In genomic region chr1:111690306-111690617, GRCh38 we compare ENCODE assay signal across 8 cellular contexts. TPM values are rescaled to one million over a fixed set of nuclear protein-coding genes. Genes with fewer than 3 reads are reported as not detected.
DNase-seq lines count a peak whose midpoint lies in the region; ATAC-seq and TF ChIP-seq lines count a peak whose summit lies in the region.

No MANE protein-coding gene starts in this region.

- H3K9me3 Mint-ChIP-seq in T-helper 2 cell treated with Interferon-gamma antibody and Interleukin-4, amounts not matched to agents 5 μg/mL and 100 μg/mL, for 36 hours: peaks cover 3% of the 10 kb centered on the region

- peaks cover 55% of the 10 kb centered on the region for H3K36me3 Mint-ChIP-seq in T-helper 2 cell treated with Interferon-gamma antibody and Interleukin-4, amounts not matched to agents 5 μg/mL and 100 μg/mL, for 36 hours (ENCODE audit: low read depth)

- no peak overlapping the region for H3K27ac Mint-ChIP-seq in T-helper 2 cell treated with Interferon-gamma antibody and Interleukin-4, amounts not matched to agents 5 μg/mL and 100 μg/mL, for 36 hours

- H3K27me3 Mint-ChIP-seq in T-helper 2 cell treated with Interferon-gamma antibody and Interleukin-4, amounts not matched to agents 5 μg/mL and 100 μg/mL, for 36 hours (ENCODE audit: low read depth): no peaks in the 10 kb centered on the region

- H3K27ac ChIP-seq in OCI-LY3 (ENCODE audit: low read length): peak overlapping the region; percentile 35; the same call in 1 of the 2 replicates

- peaks cover 61% of the 10 kb centered on the region for H4K20me1 ChIP-seq in OCI-LY3 (ENCODE audit: insufficient read depth, low read length)

- H3K4me3 Mint-ChIP-seq in T-helper 2 cell treated with Interferon-gamma antibody and Interleukin-4, amounts not matched to agents 5 μg/mL and 100 μg/mL, for 36 hours: no peak overlapping the region

- no peak overlapping the region for H3K4me2 ChIP-seq in OCI-LY3 (ENCODE audit: low read length)

- no peak overlapping the region for H2AFZ ChIP-seq in OCI-LY3 (ENCODE audit: low read depth, low read length)

- H3K36me3 ChIP-seq in OCI-LY3 (replicated peaks; ENCODE audit: low read depth, low read length): peaks cover 58% of the 10 kb centered on the region

- peaks cover 88% of the 10 kb centered on the region for H3K79me2 ChIP-seq in OCI-LY3 (ENCODE audit: low read length)

- ATAC-seq in GM19395 (IDR thresholded peaks at IDR 0.05; ENCODE audit: unreplicated experiment): no peak

- DNase-seq in ELR (ENCODE audit: low read depth): peak; percentile 60
- peak; percentile 92 for DNase-seq in fibroblast of pulmonary artery (ENCODE audit: low read depth)
- peak; percentile 19 for DNase-seq in pulmonary artery endothelial cell (ENCODE audit: low read depth, low spot score)
- DNase-seq in GM10248 (ENCODE audit: extremely low spot score): no peak
- DNase-seq in T-helper 2 cell treated with Interferon-gamma antibody and Interleukin-4, amounts not matched to agents 5 μg/mL and 100 μg/mL, for 36 hours (ENCODE audit: low spot score): no peak
- no peak for DNase-seq in activated CD8-positive, alpha-beta memory T cell treated with anti-CD3 and anti-CD28 coated beads for 24 hours

- TF ChIP-seq CTCF in OCI-LY3 (IDR thresholded peaks at IDR 0.05; ENCODE audit: low read depth, low read length) (no peak), fibroblast of pulmonary artery (IDR thresholded peaks at IDR 0.05; ENCODE audit: low read length, missing control alignments) (no peak), GM10248 (IDR thresholded peaks at IDR 0.05; ENCODE audit: control extremely low read depth, extremely low read depth, low read depth, missing control alignments) (no peak)

- H3K4me3 ChIP-seq in OCI-LY3 (ENCODE audit: low read length) (no peak overlapping the region), fibroblast of pulmonary artery (replicated peaks; ENCODE audit: low read depth, low read length) (no peak overlapping the region)

- CTCF ChIA-PET in GM10248 (lab: Yijun Ruan, JAX): interaction anchor here (1.0 to 4.0 kb wide), 8 partner anchors 10 to 208 kb away, joined by 3 to 26 read pairs (median 4); no protein-coding TSS in a partner anchor

- H3K9ac ChIP-seq in OCI-LY3 (ENCODE audit: low read length): no peak overlapping the region

- H3K4me1 Mint-ChIP-seq in T-helper 2 cell treated with Interferon-gamma antibody and Interleukin-4, amounts not matched to agents 5 μg/mL and 100 μg/mL, for 36 hours (ENCODE audit: low read depth): peaks cover 33% of the 10 kb centered on the region

- no peaks in the 10 kb centered on the region for H3K27me3 ChIP-seq in OCI-LY3 (ENCODE audit: low read depth, low read length)

- peaks cover 20% of the 10 kb centered on the region for H3K4me1 ChIP-seq in OCI-LY3 (ENCODE audit: low read length)

- no peaks in the 10 kb centered on the region for H3K9me3 ChIP-seq in OCI-LY3 (ENCODE audit: insufficient read depth, low read length)

- POLR2A ChIA-PET in GM10248 (lab: Yijun Ruan, JAX): no interaction called here

RNA-seq across cellular contexts. Expression of gene INKA2, which starts 48.9 kb away (rescaled TPM):
- total RNA-seq in pulmonary artery endothelial cell: 4.6 and 6.0 TPM in 2 replicates

Comparison
In these comparisons a context has a peak if more than half of its experiments do, and no peak if none do; other contexts are left out.
1. DNase-seq: peak in ELR (single experiment), fibroblast of pulmonary artery (single experiment) and pulmonary artery endothelial cell (single experiment); none in GM10248 (single experiment), T-helper 2 cell treated with Interferon-gamma antibody and Interleukin-4, amounts not matched to agents 5 μg/mL and 100 μg/mL, for 36 hours (single experiment) and activated CD8-positive, alpha-beta memory T cell treated with anti-CD3 and anti-CD28 coated beads for 24 hours (single experiment).